In the genomic region with DNA sequence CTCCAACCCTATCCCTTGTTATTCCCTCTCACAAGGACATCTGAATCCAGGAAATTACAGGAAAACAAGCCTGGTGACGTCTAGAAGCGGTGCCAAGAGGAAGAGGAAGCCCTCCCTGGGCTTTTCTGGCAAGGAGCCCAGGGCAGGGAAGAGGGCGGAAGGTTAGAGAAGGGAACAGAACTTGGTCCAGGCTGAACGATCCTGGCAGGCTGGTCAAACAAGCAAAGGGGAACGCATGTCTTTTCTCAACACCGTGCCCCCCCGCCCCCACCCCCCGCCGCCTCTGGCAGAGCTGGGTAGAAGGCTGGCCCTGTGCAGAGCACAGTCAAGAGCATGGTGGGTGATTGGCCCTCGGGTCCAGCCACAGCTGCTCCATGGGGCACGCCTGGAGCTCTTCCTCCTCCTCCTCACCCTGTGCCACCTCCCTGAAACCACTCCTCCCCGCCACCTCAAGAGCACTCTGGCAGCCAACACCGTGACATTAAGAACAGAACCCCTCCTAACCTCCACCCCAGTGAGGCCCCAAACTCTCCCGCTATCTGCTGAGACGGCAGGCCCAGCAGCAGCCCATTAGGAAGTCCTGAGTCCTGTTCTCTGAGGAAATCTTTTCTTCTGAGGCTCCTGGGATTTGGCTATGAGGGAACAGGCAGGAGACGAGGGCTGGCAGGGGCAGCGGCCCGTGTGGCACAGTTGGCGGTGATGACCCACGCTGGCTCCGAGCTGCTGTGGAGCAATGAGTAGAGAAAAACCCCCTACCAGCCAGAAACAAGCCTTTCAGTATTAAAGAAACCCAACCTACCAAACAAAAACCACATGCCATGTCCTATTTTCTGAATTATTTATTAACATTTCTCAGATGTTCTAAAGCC, we compare ENCODE assay signal across 7 cellular contexts. TPM values are rescaled to one million over a fixed set of nuclear protein-coding genes. Genes with fewer than 3 reads are reported as not detected.
DNase-seq lines count a peak whose midpoint lies in the region; ATAC-seq, FAIRE-seq and TF ChIP-seq lines count a peak whose summit lies in the region.

No MANE protein-coding gene starts in this region.

- peaks cover 13% of the 10 kb centered on the region for H3K4me1 Mint-ChIP-seq in T-helper 17 cell
- peaks cover 30 to 45% of the 10 kb centered on the region in 2 donors for H3K4me1 Mint-ChIP-seq in stimulated activated naive B cell treated with anti-CD40 and anti-IgM and Interleukin-4, amounts not matched to agents 10 μg/mL and 1 μg/mL and 100 μg/mL, for 72 hours

- H3K9me3 ChIP-seq in T-helper 17 cell (ENCODE audit: control insufficient read depth, low read length, poor library complexity, severe bottlenecking), result no peaks in the 10 kb centered on the region

- H3K9me3 Mint-ChIP-seq in stimulated activated naive B cell treated with anti-CD40 and anti-IgM and Interleukin-4, amounts not matched to agents 10 μg/mL and 1 μg/mL and 100 μg/mL, for 72 hours, result no peaks in the 10 kb centered on the region

- H3K36me3 Mint-ChIP-seq in T-helper 17 cell (ENCODE audit: low read depth), result no peaks in the 10 kb centered on the region
- peaks cover 6 to 27% of the 10 kb centered on the region in 2 donors for H3K36me3 Mint-ChIP-seq in stimulated activated naive B cell treated with anti-CD40 and anti-IgM and Interleukin-4, amounts not matched to agents 10 μg/mL and 1 μg/mL and 100 μg/mL, for 72 hours

- intact Hi-C loops in left ventricle myocardium superior (cut with micrococcal nuclease), result no loop called here

- no peaks in the 10 kb centered on the region for H3K27me3 Mint-ChIP-seq in T-helper 17 cell
- no peaks in the 10 kb centered on the region for H3K27me3 Mint-ChIP-seq in stimulated activated naive B cell treated with anti-CD40 and anti-IgM and Interleukin-4, amounts not matched to agents 10 μg/mL and 1 μg/mL and 100 μg/mL, for 72 hours

- DNase-seq in HT-29 (ENCODE audit: low spot score) (peak; percentile 82), T-helper 17 cell (no peak), left ventricle myocardium superior (peak; percentile 72), GM12892 (ENCODE audit: insufficient read length) (no peak)
- DNase-seq in stimulated activated naive B cell treated with anti-CD40 and anti-IgM and Interleukin-4, amounts not matched to agents 10 μg/mL and 1 μg/mL and 100 μg/mL, for 72 hours, result no peak
- DNase-seq in stimulated activated CD4-positive, alpha-beta T cell treated with anti-CD3 and anti-CD28 coated beads, Interleukin-4, amount 100 ng/mL, for 1 hour, result no peak

- TF ChIP-seq POLR2A in GM12892 (IDR thresholded peaks at IDR 0.05; ENCODE audit: low read depth, low read length) (no peak), GM18505 (IDR thresholded peaks at IDR 0.05; ENCODE audit: borderline replicate concordance, extremely low read depth, insufficient read depth, insufficient read length) (no peak)

- H3K27ac Mint-ChIP-seq in T-helper 17 cell, result peak overlapping the region; percentile 88
- peak overlapping the region; percentile 91 for H3K27ac Mint-ChIP-seq in stimulated activated naive B cell treated with anti-CD40 and anti-IgM and Interleukin-4, amounts not matched to agents 10 μg/mL and 1 μg/mL and 100 μg/mL, for 72 hours

- no peak overlapping the region for H3K4me3 Mint-ChIP-seq in T-helper 17 cell
- no peak overlapping the region for H3K4me3 Mint-ChIP-seq in stimulated activated naive B cell treated with anti-CD40 and anti-IgM and Interleukin-4, amounts not matched to agents 10 μg/mL and 1 μg/mL and 100 μg/mL, for 72 hours

- ATAC-seq in T-helper 17 cell (peak; percentile 7), left ventricle myocardium superior (peak; percentile 63), GM18505 (IDR thresholded peaks at IDR 0.05; ENCODE audit: unreplicated experiment) (no peak)
- ATAC-seq in stimulated activated naive B cell treated with anti-CD40 and anti-IgM and Interleukin-4, amounts not matched to agents 10 μg/mL and 1 μg/mL and 100 μg/mL, for 72 hours (replicated peaks), result no peak

- no peak for FAIRE-seq in GM12892 (lab: Jason Lieb, UNC)

RNA-seq across cellular contexts. Expression of a gene that starts 7.3 kb away (rescaled TPM):
- 0.38 and 0.99 TPM in 2 replicates for total RNA-seq in HT-29 (2014; rRNA removed; shearing (Covaris generic))
- total RNA-seq in T-helper 17 cell (1 to 10 TPM; 2.9 to 5.1 TPM), left ventricle myocardium superior (2.2 TPM)
- polyA plus RNA-seq in GM12892 (2012; ENCODE audit: missing spikeins), result 2.1 TPM

RNA-seq across cellular contexts. Expression of a gene that starts 7.4 kb away (rescaled TPM):
- 52.6 and 58.8 TPM in 2 replicates for total RNA-seq in HT-29 (2014; rRNA removed; shearing (Covaris generic))
- total RNA-seq in T-helper 17 cell, result 1 to 10 TPM; 6.1 to 6.8 TPM
- 9.8 TPM for total RNA-seq in left ventricle myocardium superior
- polyA plus RNA-seq in GM12892 (2012; ENCODE audit: missing spikeins), result 7.7 TPM

RNA-seq across cellular contexts. Expression of a gene that starts 13.2 kb away (rescaled TPM):
- 24.9 and 38.1 TPM in 2 replicates for total RNA-seq in HT-29 (2014; rRNA removed; shearing (Covaris generic))
- total RNA-seq in T-helper 17 cell, result 1 to 10 TPM; 6.3 to 7.9 TPM
- total RNA-seq in left ventricle myocardium superior, result 3.7 TPM
- polyA plus RNA-seq in GM12892 (2012; ENCODE audit: missing spikeins), result 4.0 TPM

RNA-seq across cellular contexts. Expression of a gene that starts 13.9 kb away (rescaled TPM):
- 79.6 and 82.2 TPM in 2 replicates for total RNA-seq in HT-29 (2014; rRNA removed; shearing (Covaris generic))
- total RNA-seq in T-helper 17 cell, result 10 to 100 TPM; 29.5 to 38.7 TPM
- total RNA-seq in left ventricle myocardium superior, result 7.8 TPM
- 20.4 TPM for polyA plus RNA-seq in GM12892 (2012; ENCODE audit: missing spikeins)

RNA-seq across cellular contexts. Expression of a gene that starts 29.0 kb away (rescaled TPM):
- 0.81 and 2.7 TPM in 2 replicates for total RNA-seq in HT-29 (2014; rRNA removed; shearing (Covaris generic))
- 100 to 1,000 TPM; 144 to 145 TPM for total RNA-seq in T-helper 17 cell
- total RNA-seq in left ventricle myocardium superior, result 0.94 TPM
- 27.5 TPM for polyA plus RNA-seq in GM12892 (2012; ENCODE audit: missing spikeins)

Comparison
In these comparisons a context has a peak if more than half of its experiments do, and no peak if none do; other contexts are left out.
1. DNase-seq: peak in HT-29 (single experiment) and left ventricle myocardium superior (single experiment); none in T-helper 17 cell (0 of 3), stimulated activated naive B cell treated with anti-CD40 and anti-IgM and Interleukin-4, amounts not matched to agents 10 μg/mL and 1 μg/mL and 100 μg/mL, for 72 hours (single experiment), GM12892 (single experiment) and stimulated activated CD4-positive, alpha-beta T cell treated with anti-CD3 and anti-CD28 coated beads, Interleukin-4, amount 100 ng/mL, for 1 hour (single experiment).
2. ATAC-seq: peak in T-helper 17 cell (single experiment) and left ventricle myocardium superior (single experiment); none in stimulated activated naive B cell treated with anti-CD40 and anti-IgM and Interleukin-4, amounts not matched to agents 10 μg/mL and 1 μg/mL and 100 μg/mL, for 72 hours (0 of 2) and GM18505 (single experiment).